Comparison of ENCODE assay signal across 8 cellular contexts in genomic region chr18:12551943-12552883, GRCh38.
DNase-seq lines count a peak whose midpoint lies in the region; ATAC-seq, FAIRE-seq and TF ChIP-seq lines count a peak whose summit lies in the region.
"Not testable (repeated sequence)": the region's sequence is repeated elsewhere in the genome, so short reads cannot be mapped to it uniquely, and the experiment has no call there.

No MANE protein-coding gene starts in this region.

- not testable (repeated sequence) for H3K14ac ChIP-seq in mesenchymal stem cell (ENCODE audit: low read length in 2 of 2)

- not testable (repeated sequence) for H3K36me3 ChIP-seq in endothelial cell of umbilical vein (ENCODE audit: control insufficient read depth in 2 of 2, extremely low read depth in 1 of 2, insufficient read depth in 2 of 2, low read length in 2 of 2); heart right ventricle; mesenchymal stem cell (ENCODE audit: control insufficient read depth in 1 of 2, insufficient read depth in 2 of 2, low read depth in 1 of 2, low read length in 2 of 2); skeletal muscle tissue (ENCODE audit: control insufficient read depth in 3 of 3, insufficient read depth in 3 of 3, low read length in 3 of 3)

- not testable (repeated sequence) for H3K4me1 ChIP-seq in endothelial cell of umbilical vein (ENCODE audit: control insufficient read depth, extremely low read depth, insufficient read depth, low read length); mesenchymal stem cell (ENCODE audit: control insufficient read depth, insufficient read depth, low read depth, low read length)
- peaks cover 0 to 11% (median 8%) of the 10 kb centered on the region in 9 donors for H3K4me1 ChIP-seq in heart right ventricle
- H3K4me1 ChIP-seq in skeletal muscle tissue (ENCODE audit: control insufficient read depth in 3 of 3, insufficient read depth in 3 of 3, low read length in 3 of 3) = peaks cover 10 to 15% (median 13%) of the 10 kb centered on the region in 3 donors

- not testable (repeated sequence) for TF ChIP-seq CTCF in endothelial cell of umbilical vein (IDR thresholded peaks at IDR 0.05; ENCODE audit: extremely low read depth in 1 of 2, insufficient read depth in 1 of 2, low read depth in 1 of 2, low read length in 2 of 2)
- peak in 3 of 9 donors; percentile 21 to 35 (median 25) for TF ChIP-seq CTCF in heart right ventricle (IDR thresholded peaks at IDR 0.05)

- not testable (repeated sequence) for H2AK5ac ChIP-seq in mesenchymal stem cell (ENCODE audit: low read length, severe bottlenecking)

- WGBS in heart right ventricle, 2 donors = 71 to 80% methylated on average over 13 of the region's 13 CpGs
- whole genome bisulfite sequencing in mesenchymal stem cell = 86% methylated on average over 12 of the region's 13 CpGs

- not testable (repeated sequence) for H3K9me3 ChIP-seq in endothelial cell of umbilical vein (replicated peaks; ENCODE audit: control insufficient read depth, insufficient read depth, low read length); mesenchymal stem cell (ENCODE audit: control insufficient read depth, low read length); skeletal muscle tissue (ENCODE audit: control insufficient read depth in 3 of 3, low read length in 3 of 3)
- H3K9me3 ChIP-seq in heart right ventricle = peaks cover 0 to 25% (median 3%) of the 10 kb centered on the region in 11 donors

- not testable (repeated sequence) for H4K8ac ChIP-seq in mesenchymal stem cell (ENCODE audit: low read length)

- not testable (repeated sequence) for H2AFZ ChIP-seq in endothelial cell of umbilical vein (ENCODE audit: low read depth, low read length); mesenchymal stem cell (ENCODE audit: low read depth, low read length)

- H2BK15ac ChIP-seq in mesenchymal stem cell (ENCODE audit: low read depth, poor library complexity, severe bottlenecking) = not testable (repeated sequence)

- dilution Hi-C loops in endothelial cell of umbilical vein (cut with MboI; ENCODE audit: extremely low pct_ligation_motif_present, low sequenced_read_pairs) = not testable (repeated sequence)

- H3K9me1 ChIP-seq in endothelial cell of umbilical vein (replicated peaks; ENCODE audit: control insufficient read depth, extremely low read depth, insufficient read depth, low read length) = not testable (repeated sequence)

- FAIRE-seq in endothelial cell of umbilical vein (lab: Jason Lieb, UNC) = not testable (repeated sequence)

- H4K91ac ChIP-seq in mesenchymal stem cell (ENCODE audit: low read length) = not testable (repeated sequence)

- TF ChIP-seq POLR2A in endothelial cell of umbilical vein (IDR thresholded peaks at IDR 0.05; ENCODE audit: low read depth, low read length) = not testable (repeated sequence)

- not testable (repeated sequence) for H3K27me3 ChIP-seq in endothelial cell of umbilical vein (ENCODE audit: control insufficient read depth in 2 of 2, insufficient read depth in 2 of 2, low read length in 2 of 2); heart right ventricle; mesenchymal stem cell (ENCODE audit: control insufficient read depth in 1 of 2, insufficient read depth in 1 of 2, low read length in 2 of 2); skeletal muscle tissue (ENCODE audit: control insufficient read depth in 3 of 3, insufficient read depth in 3 of 3, low read length in 3 of 3)

- DNase-seq in AG08396 (ENCODE audit: low spot score) = peak; percentile 17
- DNase-seq in H4 (ENCODE audit: low spot score) = peak; percentile 21
- peak; percentile 65 for DNase-seq in NCI-H2196 (lab: John Stamatoyannopoulos, UW; ENCODE audit: unreplicated experiment)
- peak in 50 of 58 donors; percentile 8 to 91 (median 58) for DNase-seq in anterior cingulate cortex (lab: John Stamatoyannopoulos, UW)
- peak; percentile 12 for DNase-seq in endothelial cell of umbilical vein (ENCODE audit: low read depth, low spot score)
- peak; percentile 56 to 69 for DNase-seq in heart right ventricle
- DNase-seq in mesenchymal stem cell = peak; percentile 32

- not testable (repeated sequence) for H3K4me3 ChIP-seq in endothelial cell of umbilical vein (replicated peaks in 1 of 3; ENCODE audit: insufficient read depth in 1 of 3, low read depth in 1 of 3, low read length in 3 of 3); heart right ventricle; mesenchymal stem cell (ENCODE audit: insufficient read depth in 1 of 2, low read depth in 1 of 2, low read length in 2 of 2)
- H3K4me3 ChIP-seq in skeletal muscle tissue (ENCODE audit: low read length in 3 of 3) = peak overlapping the region in 2 of 3 donors; percentile 41 to 54

- H2BK120ac ChIP-seq in mesenchymal stem cell (ENCODE audit: low read depth, low read length) = not testable (repeated sequence)

- H3K4me2 ChIP-seq in endothelial cell of umbilical vein (ENCODE audit: insufficient read depth, low read length) = not testable (repeated sequence)
- peak overlapping the region; percentile 14 for H3K4me2 ChIP-seq in mesenchymal stem cell (ENCODE audit: low read length, poor library complexity, severe bottlenecking)

- H3K23ac ChIP-seq in mesenchymal stem cell (ENCODE audit: low read length in 2 of 2) = not testable (repeated sequence)

- ATAC-seq in heart right ventricle = peak; percentile 76 to 97 (median 91)

- H2BK12ac ChIP-seq in mesenchymal stem cell (ENCODE audit: low read length in 2 of 2) = not testable (repeated sequence)

- H4K20me1 ChIP-seq in endothelial cell of umbilical vein (replicated peaks; ENCODE audit: control insufficient read depth, extremely low read depth, insufficient read depth, low read length) = not testable (repeated sequence)

- intact Hi-C loops in endothelial cell of umbilical vein (cut with micrococcal nuclease) = loop anchor here (5.0 kb wide), 1 partner anchor 35 kb away; no protein-coding TSS in a partner anchor
- intact Hi-C loops in heart right ventricle (cut with DNase I) = loop anchor here in 2 of 10 donors (5.0 kb wide), 2 partner anchors 40 to 95 kb away; no protein-coding TSS in a partner anchor

- not testable (repeated sequence) for BruUV-seq in endothelial cell of umbilical vein (replicated peaks; lab: Mats Ljungman, UMichigan)

- H3K9ac ChIP-seq in endothelial cell of umbilical vein (replicated peaks; ENCODE audit: extremely low read depth, insufficient read depth, low read length); mesenchymal stem cell (ENCODE audit: low read length): not testable (repeated sequence)
- H3K9ac ChIP-seq in skeletal muscle tissue (ENCODE audit: low read depth in 1 of 3, low read length in 3 of 3) = peak overlapping the region; percentile 27 to 55 (median 36)

- POLR2A ChIA-PET in endothelial cell of umbilical vein (lab: Charles Lee) = not testable (repeated sequence)

- peak overlapping the region in 1 of 2 experiments; percentile 11 for H3K18ac ChIP-seq in mesenchymal stem cell (ENCODE audit: low read depth in 1 of 2, low read length in 2 of 2)

- H3K79me1 ChIP-seq in mesenchymal stem cell (replicated peaks; ENCODE audit: low read length, poor library complexity, severe bottlenecking) = peaks cover 25% of the 10 kb centered on the region

- H2BK5ac ChIP-seq in mesenchymal stem cell (ENCODE audit: low read depth, low read length, poor library complexity, severe bottlenecking) = not testable (repeated sequence)

- CTCF ChIA-PET in endothelial cell of umbilical vein (lab: Charles Lee) = not testable (repeated sequence)

- not testable (repeated sequence) for H3K27ac ChIP-seq in endothelial cell of umbilical vein (ENCODE audit: insufficient read depth, low read depth, low read length); mesenchymal stem cell (ENCODE audit: low read length, poor library complexity, severe bottlenecking); skeletal muscle tissue (ENCODE audit: low read depth, low read length)
- peak overlapping the region in 1 of 10 donors; percentile 45 for H3K27ac ChIP-seq in heart right ventricle

- H3K79me2 ChIP-seq in endothelial cell of umbilical vein (ENCODE audit: control insufficient read depth, insufficient read depth, low read length) = peaks cover 66% of the 10 kb centered on the region

- H3K4ac ChIP-seq in mesenchymal stem cell (ENCODE audit: low read depth in 1 of 2, low read length in 2 of 2) = not testable (repeated sequence)

Comparison
In these comparisons a context has a peak if more than half of its experiments do, and no peak if none do; other contexts are left out.
1. DNase-seq: peak in every context shown above with its lines; median percentile 65 in NCI-H2196; 62 in heart right ventricle; 58 in anterior cingulate cortex; 32 in mesenchymal stem cell; 21 in H4; 17 in AG08396; 12 in endothelial cell of umbilical vein.